7 cellular contexts compared by ENCODE assay signal in genomic region chr1:14676400-14676799, GRCh38.
"Had no signal": no experiment of that assay in that cellular context is flagged by ENCODE, and none has a peak within 500 bp of the region (broad histone marks: within the 10 kb centered on the region; RNA-seq: fewer than 3 reads in every experiment).

No MANE protein-coding gene starts in this region.

- H2AFZ ChIP-seq: GM23338 had no signal

- DNase-seq: H7, KG1 had no signal

- H3K9me3 ChIP-seq: HAP-1 had no signal

- H3K4me2 ChIP-seq: GM23338 had no signal

- H3K36me3 ChIP-seq: HAP-1 had no signal

- H3K4me3 ChIP-seq: GM23338, HAP-1 had no signal

- FAIRE-seq: HepG2 had no signal

- H3K27ac ChIP-seq: HL-60 had no signal

- ATAC-seq: GM23338, HCT116, HepG2 had no signal

- H3K4me1 ChIP-seq: HAP-1 had no signal
